8 cellular contexts compared by ENCODE assay signal in the genomic region with DNA sequence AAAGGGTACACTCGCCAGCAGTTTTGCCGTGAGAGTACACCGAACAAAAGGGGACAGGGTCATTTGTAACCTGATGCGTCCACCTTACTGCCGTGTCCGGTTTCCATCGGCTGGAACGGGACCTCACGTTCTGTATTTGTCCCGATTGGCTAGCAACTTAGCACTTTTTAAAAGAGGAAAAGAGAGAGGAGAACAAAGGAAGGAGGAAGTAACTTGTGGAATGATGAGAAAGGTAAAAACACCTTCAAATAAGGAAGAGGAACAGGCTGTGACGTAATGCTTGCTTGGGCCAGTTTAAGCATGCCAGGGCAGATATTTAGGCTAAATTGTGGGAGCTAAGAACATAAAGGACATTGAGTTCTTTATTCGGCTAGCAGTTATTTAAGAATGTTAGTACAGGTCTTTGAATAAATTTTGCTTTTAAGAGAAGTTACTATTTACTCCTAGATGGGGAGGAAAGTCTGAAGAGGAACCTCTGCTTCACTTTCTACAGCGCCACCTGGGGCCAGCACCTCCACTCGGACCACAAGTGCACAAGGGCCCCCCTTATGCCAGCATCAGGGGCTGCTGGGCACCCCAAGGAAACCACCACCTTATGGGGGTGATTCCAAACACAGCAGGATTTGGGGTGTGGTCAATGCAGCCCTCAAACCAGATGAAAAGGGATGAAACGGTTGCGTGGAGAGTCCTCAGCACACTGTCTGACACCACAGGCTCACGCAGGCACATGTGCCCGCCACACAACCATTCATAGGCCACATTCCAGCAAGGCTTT. TPM values are rescaled to one million over a fixed set of nuclear protein-coding genes. Genes with fewer than 3 reads are reported as not detected.
DNase-seq lines count a peak whose midpoint lies in the region; ATAC-seq and TF ChIP-seq lines count a peak whose summit lies in the region.

No MANE protein-coding gene starts in this region.

- intact Hi-C loops in lower lobe of right lung (cut with DNase I) = no loop called here

- ATAC-seq in lower lobe of right lung = peak in 1 of 2 donors; percentile 1
- no peak for ATAC-seq in GM21528 (IDR thresholded peaks at IDR 0.05; ENCODE audit: low FRiP score, unreplicated experiment)
- ATAC-seq in HG03135 (IDR thresholded peaks at IDR 0.05; ENCODE audit: unreplicated experiment) = no peak

- H3K27me3 ChIP-seq in lower lobe of right lung (ENCODE audit: low read depth) = no peaks in the 10 kb centered on the region

- peak; percentile 19 for TF ChIP-seq CTCF in lower lobe of right lung (IDR thresholded peaks at IDR 0.05)

- H3K4me1 ChIP-seq in lower lobe of right lung = peaks cover 41% of the 10 kb centered on the region

- H3K36me3 ChIP-seq in lower lobe of right lung = peaks cover 14% of the 10 kb centered on the region

- peak overlapping the region; percentile 55 for H3K27ac ChIP-seq in lower lobe of right lung

- no peaks in the 10 kb centered on the region for H3K9me3 Mint-ChIP-seq in activated naive CD4-positive, alpha-beta T cell treated with anti-CD3 and anti-CD28 coated beads, Interleukin-2, amount 50 U/mL, for 24 hours

- H3K4me3 ChIP-seq in lower lobe of right lung = peak overlapping the region; percentile 44

- H3K36me3 Mint-ChIP-seq in activated naive CD4-positive, alpha-beta T cell treated with anti-CD3 and anti-CD28 coated beads, Interleukin-2, amount 50 U/mL, for 24 hours = no peaks in the 10 kb centered on the region

- in situ Hi-C loops in KBM-7 (cut with MboI; ENCODE audit: low pct_unique_long_range_greater_than_20kb, low sequenced_read_pairs) = no loop called here

- H3K4me1 Mint-ChIP-seq in activated naive CD4-positive, alpha-beta T cell treated with anti-CD3 and anti-CD28 coated beads, Interleukin-2, amount 50 U/mL, for 24 hours = peaks cover 37% of the 10 kb centered on the region

- H3K27me3 Mint-ChIP-seq in activated naive CD4-positive, alpha-beta T cell treated with anti-CD3 and anti-CD28 coated beads, Interleukin-2, amount 50 U/mL, for 24 hours = no peaks in the 10 kb centered on the region

- peak overlapping the region; percentile 92 for H3K4me3 Mint-ChIP-seq in activated naive CD4-positive, alpha-beta T cell treated with anti-CD3 and anti-CD28 coated beads, Interleukin-2, amount 50 U/mL, for 24 hours

- peak overlapping the region; percentile 95 for H3K27ac Mint-ChIP-seq in activated naive CD4-positive, alpha-beta T cell treated with anti-CD3 and anti-CD28 coated beads, Interleukin-2, amount 50 U/mL, for 24 hours

- H3K9me3 ChIP-seq in lower lobe of right lung = no peaks in the 10 kb centered on the region

- DNase-seq in DMS53 treated with DMSO at 0.1 percent for 48 hours (lab: John Stamatoyannopoulos, UW; ENCODE audit: unreplicated experiment) (peak; percentile 52), KBM-7 (peak; percentile 63), lower lobe of right lung (no peak), NCI-H524 treated with DMSO at 0.1 percent for 48 hours (lab: John Stamatoyannopoulos, UW) (no peak), inferior parietal cortex (ENCODE audit: extremely low spot score) (no peak)

RNA-seq across cellular contexts. Expression of a gene that starts 5.8 kb away (rescaled TPM):
- 53.5 TPM for total RNA-seq in lower lobe of right lung

RNA-seq across cellular contexts. Expression of a gene that starts 21.5 kb away (rescaled TPM):
- total RNA-seq in lower lobe of right lung = 1.7 TPM

RNA-seq across cellular contexts. Expression of a gene that starts 39.5 kb away (rescaled TPM):
- 76.7 TPM for total RNA-seq in lower lobe of right lung

RNA-seq across cellular contexts. Expression of a gene that starts 43.9 kb away (rescaled TPM):
- 12.6 TPM for total RNA-seq in lower lobe of right lung

RNA-seq across cellular contexts. Expression of a gene that starts 50.5 kb away (rescaled TPM):
- 50.6 TPM for total RNA-seq in lower lobe of right lung

Comparison
In these comparisons a context has a peak if more than half of its experiments do, and no peak if none do; other contexts are left out.
1. DNase-seq: peak in DMS53 treated with DMSO at 0.1 percent for 48 hours (single experiment) and KBM-7 (single experiment); none in lower lobe of right lung (single experiment), NCI-H524 treated with DMSO at 0.1 percent for 48 hours (single experiment) and inferior parietal cortex (single experiment).